ENCODE assay signal across 24 cellular contexts in the genomic region with DNA sequence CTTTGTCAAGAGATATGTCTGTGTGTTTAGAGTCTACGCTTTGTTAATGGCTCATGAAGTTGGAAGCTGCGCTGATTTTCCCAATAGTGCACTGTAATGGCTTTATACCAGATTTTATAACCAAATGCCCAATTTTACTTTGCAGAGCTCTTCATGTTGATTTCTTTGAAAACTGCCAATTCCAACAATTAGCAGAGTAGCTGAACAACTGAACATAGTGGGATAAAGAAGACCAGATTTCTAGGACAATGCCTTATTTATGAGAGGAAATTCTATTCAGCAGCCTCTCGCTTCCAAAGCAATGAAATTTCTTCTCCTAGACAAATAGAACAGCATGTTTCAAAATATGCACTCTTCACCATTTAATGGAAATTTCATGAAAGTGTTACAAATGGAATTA.
A peak's percentile ranks its signal among the peaks of the same experiment; 100 is the strongest.
DNase-seq lines count a peak whose midpoint lies in the region; ATAC-seq, FAIRE-seq and TF ChIP-seq lines count a peak whose summit lies in the region.
"Had no signal": no experiment of that assay in that cellular context is flagged by ENCODE, and none has a peak within 500 bp of the region (broad histone marks: within the 10 kb centered on the region; RNA-seq: fewer than 3 reads in every experiment).

No MANE protein-coding gene starts in this region.

- CTCF ChIA-PET in activated CD8-positive, alpha-beta memory T cell treated with anti-CD3 and anti-CD28 coated beads, Interleukin-2, amount 10 ng/mL, durations not matched to agents 7 days and 5 days (lab: Charles Lee), result interaction anchor here (2.0 kb wide), 1 partner anchor 122 kb away, joined by 6 read pairs; no protein-coding TSS in a partner anchor

- no peaks in the 10 kb centered on the region for H3K27me3 ChIP-seq in neutrophil
- H3K27me3 ChIP-seq: BE2C, BLaER1 had no signal

- H3K36me3 ChIP-seq in neutrophil, result no peaks in the 10 kb centered on the region
- H3K36me3 ChIP-seq: BE2C, BLaER1 had no signal

- no peak for TF ChIP-seq POLR2A in GM12892 (IDR thresholded peaks at IDR 0.05; ENCODE audit: low read depth, low read length)

- peaks cover 82 to 96% of the 10 kb centered on the region in 2 experiments for H3K4me1 ChIP-seq in neutrophil (ENCODE audit: control insufficient read depth in 1 of 2, insufficient read depth in 1 of 2, low read depth in 1 of 2, low read length in 1 of 2)
- H3K4me1 ChIP-seq: A549, BE2C had no signal

- no peak for ATAC-seq in GM21515 (IDR thresholded peaks at IDR 0.05; ENCODE audit: unreplicated experiment)
- no peak for ATAC-seq in activated CD8-positive, alpha-beta memory T cell treated with anti-CD3 and anti-CD28 coated beads, Interleukin-2, amount 10 ng/mL, durations not matched to agents 7 days and 5 days
- ATAC-seq: A549 had no signal

- H3K36me3 Mint-ChIP-seq in activated CD8-positive, alpha-beta memory T cell treated with anti-CD3 and anti-CD28 coated beads, Interleukin-2, amount 10 ng/mL, durations not matched to agents 7 days and 5 days, result no peaks in the 10 kb centered on the region
- H3K36me3 Mint-ChIP-seq: CD14-positive monocyte; CD4-positive, alpha-beta memory T cell; CD4-positive, CD25-positive, alpha-beta regulatory T cell; CD8-positive, alpha-beta memory T cell had no signal

- no peak overlapping the region for H3K4me3 ChIP-seq in neutrophil (ENCODE audit: low read depth in 1 of 2, low read length in 1 of 2)
- H3K4me3 ChIP-seq: A549, BLaER1 had no signal

- no peak for TF ChIP-seq CTCF in neutrophil (IDR thresholded peaks at IDR 0.05)

- no peak overlapping the region for H3K4me3 Mint-ChIP-seq in activated CD8-positive, alpha-beta memory T cell treated with anti-CD3 and anti-CD28 coated beads, Interleukin-2, amount 10 ng/mL, durations not matched to agents 7 days and 5 days
- H3K4me3 Mint-ChIP-seq: CD14-positive monocyte; CD4-positive, alpha-beta memory T cell; CD4-positive, CD25-positive, alpha-beta regulatory T cell; CD8-positive, alpha-beta memory T cell had no signal

- no peak overlapping the region for H3K27ac Mint-ChIP-seq in activated CD8-positive, alpha-beta memory T cell treated with anti-CD3 and anti-CD28 coated beads, Interleukin-2, amount 10 ng/mL, durations not matched to agents 7 days and 5 days
- H3K27ac Mint-ChIP-seq: CD14-positive monocyte; CD4-positive, CD25-positive, alpha-beta regulatory T cell; CD8-positive, alpha-beta memory T cell had no signal

- no peaks in the 10 kb centered on the region for H3K9me3 Mint-ChIP-seq in activated CD8-positive, alpha-beta memory T cell treated with anti-CD3 and anti-CD28 coated beads, Interleukin-2, amount 10 ng/mL, durations not matched to agents 7 days and 5 days (ENCODE audit: low read depth)
- H3K9me3 Mint-ChIP-seq: CD14-positive monocyte; CD4-positive, CD25-positive, alpha-beta regulatory T cell had no signal

- H3K9me3 ChIP-seq in neutrophil, result no peaks in the 10 kb centered on the region
- H3K9me3 ChIP-seq: BE2C had no signal

- no peaks in the 10 kb centered on the region for H3K4me1 Mint-ChIP-seq in activated CD8-positive, alpha-beta memory T cell treated with anti-CD3 and anti-CD28 coated beads, Interleukin-2, amount 10 ng/mL, durations not matched to agents 7 days and 5 days
- H3K4me1 Mint-ChIP-seq: CD4-positive, alpha-beta memory T cell; CD4-positive, CD25-positive, alpha-beta regulatory T cell; CD8-positive, alpha-beta memory T cell had no signal

- peak overlapping the region; percentile 91 for H3K27ac ChIP-seq in neutrophil
- H3K27ac ChIP-seq: 22Rv1, A549, BLaER1 had no signal

- peak; percentile 16 for DNase-seq in Ammon's horn (ENCODE audit: low spot score)
- DNase-seq in inferior parietal cortex (ENCODE audit: extremely low spot score), result peak; percentile 21
- peak; percentile 60 for DNase-seq in superior temporal gyrus (ENCODE audit: extremely low spot score)
- no peak for DNase-seq in GM12892 (ENCODE audit: insufficient read length)
- DNase-seq in activated CD8-positive, alpha-beta memory T cell treated with anti-CD3 and anti-CD28 coated beads, Interleukin-2, amount 10 ng/mL, durations not matched to agents 7 days and 5 days, result no peak
- DNase-seq: AML-193; BE2C; C1 segment of cervical spinal cord; CD4-positive, alpha-beta memory T cell; CD4-positive, CD25-positive, alpha-beta regulatory T cell; CD8-positive, alpha-beta memory T cell; COR-L47; DMS 273 treated with DMSO at 0.1 percent for 48 hours; DMS79 treated with DMSO at 0.1 percent for 48 hours; GF-D8 had no signal

- peaks cover 6% of the 10 kb centered on the region for H3K27me3 Mint-ChIP-seq in activated CD8-positive, alpha-beta memory T cell treated with anti-CD3 and anti-CD28 coated beads, Interleukin-2, amount 10 ng/mL, durations not matched to agents 7 days and 5 days

- no peak for FAIRE-seq in GM12892 (lab: Jason Lieb, UNC)
- FAIRE-seq: A549, G401.6, GM12891, GM18507 had no signal

Comparison
In these comparisons a context has a peak if more than half of its experiments do, and no peak if none do; other contexts are left out.
1. DNase-seq: peak in Ammon's horn (single experiment), inferior parietal cortex (single experiment) and superior temporal gyrus (single experiment); none in GM12892 (single experiment) and activated CD8-positive, alpha-beta memory T cell treated with anti-CD3 and anti-CD28 coated beads, Interleukin-2, amount 10 ng/mL, durations not matched to agents 7 days and 5 days (single experiment).